ENCODE assay signal across 24 cellular contexts in the genomic region with DNA sequence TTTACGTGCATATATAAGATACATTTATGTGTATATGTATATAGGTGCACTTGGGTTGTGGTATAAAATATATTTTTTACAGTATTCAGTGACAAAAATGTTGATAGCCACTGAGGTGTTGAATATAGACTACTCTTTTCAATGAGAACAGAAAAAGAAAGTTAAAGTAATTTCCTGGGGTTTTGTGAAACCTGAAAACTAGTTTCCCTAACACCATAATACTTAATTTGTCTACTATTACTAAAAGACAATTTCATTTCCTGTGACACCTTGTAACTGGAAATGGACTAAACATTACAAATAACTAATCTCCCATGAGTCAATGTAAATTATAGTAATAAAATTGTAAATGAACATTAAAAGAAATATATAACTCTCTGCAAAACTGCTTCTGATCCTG.
"Had no signal": no experiment of that assay in that cellular context is flagged by ENCODE, and none has a peak within 500 bp of the region (broad histone marks: within the 10 kb centered on the region; RNA-seq: fewer than 3 reads in every experiment).

No MANE protein-coding gene starts in this region.

- H3K4me1 Mint-ChIP-seq: activated B cell treated with CpG ODN at 0.5 μM for 24 hours; activated CD4-positive, alpha-beta T cell treated with anti-CD3 and anti-CD28 coated beads for 36 hours; activated T-helper 17 cell treated with anti-CD3 and anti-CD28 coated beads, Interleukin-2, amount 50 U/mL, for 72 hours; natural killer cell; stimulated activated effector memory CD8-positive, alpha-beta T cell treated with anti-CD3 and anti-CD28 coated beads, Interleukin-12 subunit alpha, Interleukin-12 subunit beta, amount 100 ng/mL, for 72 hours; stimulated activated naive CD8-positive, alpha-beta T cell treated with anti-CD3 and anti-CD28 coated beads, Interleukin-15, amount 100 ng/mL, for 72 hours had no signal

- H3K4me3 ChIP-seq: adrenal gland, dorsolateral prefrontal cortex, esophagus muscularis mucosa, vagina had no signal

- H3K4me3 Mint-ChIP-seq: activated B cell treated with CpG ODN at 0.5 μM for 24 hours; activated CD4-positive, alpha-beta T cell treated with anti-CD3 and anti-CD28 coated beads for 36 hours; activated T-cell treated with anti-CD3 and anti-CD28 coated beads, Interleukin-2, amount 50 U/mL, for 24 hours; activated T-helper 17 cell treated with anti-CD3 and anti-CD28 coated beads, Interleukin-2, amount 50 U/mL, for 72 hours; effector memory CD8-positive, alpha-beta T cell; natural killer cell; stimulated activated effector memory CD8-positive, alpha-beta T cell treated with anti-CD3 and anti-CD28 coated beads, Interleukin-12 subunit alpha, Interleukin-12 subunit beta, amount 100 ng/mL, for 72 hours; stimulated activated naive CD8-positive, alpha-beta T cell treated with anti-CD3 and anti-CD28 coated beads, Interleukin-15, amount 100 ng/mL, for 72 hours had no signal

- H3K9me3 ChIP-seq: adrenal gland, esophagus muscularis mucosa, vagina had no signal

- ATAC-seq: activated CD4-positive, alpha-beta T cell treated with anti-CD3 and anti-CD28 coated beads for 36 hours; activated naive CD4-positive, alpha-beta T cell treated with anti-CD3 and anti-CD28 coated beads, Interleukin-2, amount 50 U/mL, for 72 hours; activated T-helper 17 cell treated with anti-CD3 and anti-CD28 coated beads, Interleukin-2, amount 50 U/mL, for 72 hours; effector memory CD8-positive, alpha-beta T cell; left ventricle myocardium superior; natural killer cell; sciatic nerve; stimulated activated effector memory CD8-positive, alpha-beta T cell treated with anti-CD3 and anti-CD28 coated beads, Interleukin-12 subunit alpha, Interleukin-12 subunit beta, amount 100 ng/mL, for 72 hours; stimulated activated naive CD8-positive, alpha-beta T cell treated with anti-CD3 and anti-CD28 coated beads, Interleukin-15, amount 100 ng/mL, for 72 hours had no signal

- H3K27me3 ChIP-seq: adrenal gland, esophagus muscularis mucosa, vagina had no signal

- H3K27ac Mint-ChIP-seq: activated B cell treated with CpG ODN at 0.5 μM for 24 hours; activated CD4-positive, alpha-beta T cell treated with anti-CD3 and anti-CD28 coated beads for 36 hours; activated naive CD4-positive, alpha-beta T cell treated with anti-CD3 and anti-CD28 coated beads, Interleukin-2, amount 50 U/mL, for 72 hours; activated T-cell treated with anti-CD3 and anti-CD28 coated beads, Interleukin-2, amount 50 U/mL, for 24 hours; activated T-helper 17 cell treated with anti-CD3 and anti-CD28 coated beads, Interleukin-2, amount 50 U/mL, for 72 hours; effector memory CD8-positive, alpha-beta T cell; natural killer cell; stimulated activated effector memory CD8-positive, alpha-beta T cell treated with anti-CD3 and anti-CD28 coated beads, Interleukin-12 subunit alpha, Interleukin-12 subunit beta, amount 100 ng/mL, for 72 hours; stimulated activated naive CD8-positive, alpha-beta T cell treated with anti-CD3 and anti-CD28 coated beads, Interleukin-15, amount 100 ng/mL, for 72 hours had no signal

- H3K27ac ChIP-seq: adrenal gland, dorsolateral prefrontal cortex, esophagus muscularis mucosa, vagina had no signal

- H3K36me3 Mint-ChIP-seq: activated naive CD4-positive, alpha-beta T cell treated with anti-CD3 and anti-CD28 coated beads, Interleukin-2, amount 50 U/mL, for 72 hours; natural killer cell; stimulated activated effector memory CD8-positive, alpha-beta T cell treated with anti-CD3 and anti-CD28 coated beads, Interleukin-12 subunit alpha, Interleukin-12 subunit beta, amount 100 ng/mL, for 72 hours had no signal

- H3K9me3 Mint-ChIP-seq: activated B cell treated with CpG ODN at 0.5 μM for 24 hours; activated naive CD4-positive, alpha-beta T cell treated with anti-CD3 and anti-CD28 coated beads, Interleukin-2, amount 50 U/mL, for 72 hours; activated T-cell treated with anti-CD3 and anti-CD28 coated beads, Interleukin-2, amount 50 U/mL, for 24 hours; activated T-helper 17 cell treated with anti-CD3 and anti-CD28 coated beads, Interleukin-2, amount 50 U/mL, for 72 hours; effector memory CD8-positive, alpha-beta T cell; natural killer cell; stimulated activated effector memory CD8-positive, alpha-beta T cell treated with anti-CD3 and anti-CD28 coated beads, Interleukin-12 subunit alpha, Interleukin-12 subunit beta, amount 100 ng/mL, for 72 hours; stimulated activated naive CD8-positive, alpha-beta T cell treated with anti-CD3 and anti-CD28 coated beads, Interleukin-15, amount 100 ng/mL, for 72 hours had no signal

- H3K36me3 ChIP-seq: adrenal gland, esophagus muscularis mucosa, vagina had no signal

- H3K4me1 ChIP-seq: adrenal gland, vagina had no signal

- DNase-seq: activated B cell treated with CpG ODN at 0.5 μM for 24 hours; activated CD4-positive, alpha-beta T cell treated with anti-CD3 and anti-CD28 coated beads for 36 hours; activated CD4-positive, alpha-beta T cell treated with anti-CD3 and anti-CD28 coated beads, Interleukin-2, amount 50 U/mL, for 4 hours; activated CD8-positive, alpha-beta memory T cell treated with anti-CD3 and anti-CD28 coated beads for 24 hours; activated CD8-positive, alpha-beta memory T cell treated with anti-CD3 and anti-CD28 coated beads, Interleukin-2, amount 50 U/mL, for 4 hours; activated T-cell treated with anti-CD3 and anti-CD28 coated beads, Interleukin-2, amount 50 U/mL, for 24 hours; adrenal gland; central memory CD4-positive, alpha-beta T cell; dorsolateral prefrontal cortex; effector memory CD8-positive, alpha-beta T cell; head of caudate nucleus; left ventricle myocardium superior; midbrain; natural killer cell; small intestine; stimulated activated CD4-positive, alpha-beta T cell treated with anti-CD3 and anti-CD28 coated beads, Interleukin-2, amount 100 ng/mL, for 24 hours; stimulated activated naive CD8-positive, alpha-beta T cell treated with anti-CD3 and anti-CD28 coated beads, Interleukin-15, amount 100 ng/mL, for 72 hours; trophoblast cell had no signal
